Comparison of ENCODE assay signal across 9 cellular contexts in genomic region chr17:55743103-55743679, GRCh38. TPM values are rescaled to one million over a fixed set of nuclear protein-coding genes. Genes with fewer than 3 reads are reported as not detected.
DNase-seq lines count a peak whose midpoint lies in the region; TF ChIP-seq lines count a peak whose summit lies in the region.
"Had no signal": no experiment of that assay in that cellular context is flagged by ENCODE, and none has a peak within 500 bp of the region (broad histone marks: within the 10 kb centered on the region; RNA-seq: fewer than 3 reads in every experiment).

No MANE protein-coding gene starts in this region.

- WGBS in hepatocyte (ENCODE audit: low lambda C conversion rate, missing lambda C conversion rate), result 58% methylated on average over 3 of the region's 3 CpGs

- H3K79me2 ChIP-seq in hepatocyte, result no peaks in the 10 kb centered on the region

- H3K4me1 ChIP-seq in hepatocyte (ENCODE audit: insufficient read depth), result no peaks in the 10 kb centered on the region

- no peak overlapping the region for H3K4me2 ChIP-seq in hepatocyte

- TF ChIP-seq CTCF in GM12865 (IDR thresholded peaks at IDR 0.05; ENCODE audit: insufficient read depth, low read depth, low read length, missing control alignments) (no peak), hepatocyte (IDR thresholded peaks at IDR 0.05; ENCODE audit: poor library complexity) (no peak)

- H3K9me2 ChIP-seq in hepatocyte (replicated peaks; ENCODE audit: insufficient read depth), result no peaks in the 10 kb centered on the region

- H3K36me3 ChIP-seq in hepatocyte (replicated peaks; ENCODE audit: insufficient read depth, low read depth), result no peaks in the 10 kb centered on the region

- no peaks in the 10 kb centered on the region for H3K36me3 Mint-ChIP-seq in activated naive CD8-positive, alpha-beta T cell treated with anti-CD3 and anti-CD28 coated beads for 36 hours

- no peak overlapping the region for H3K4me3 Mint-ChIP-seq in activated naive CD8-positive, alpha-beta T cell treated with anti-CD3 and anti-CD28 coated beads for 36 hours
- H3K4me3 Mint-ChIP-seq: activated T-helper 17 cell treated with anti-CD3 and anti-CD28 coated beads, Interleukin-2, amount 50 U/mL, for 72 hours had no signal

- H3K9me3 Mint-ChIP-seq in activated naive CD8-positive, alpha-beta T cell treated with anti-CD3 and anti-CD28 coated beads for 36 hours, result no peaks in the 10 kb centered on the region
- H3K9me3 Mint-ChIP-seq: activated T-helper 17 cell treated with anti-CD3 and anti-CD28 coated beads, Interleukin-2, amount 50 U/mL, for 72 hours had no signal

- H3K4me3 ChIP-seq in GM12865 (ENCODE audit: low read depth, low read length), result no peak overlapping the region
- H3K4me3 ChIP-seq in hepatocyte, result no peak overlapping the region

- H3K27me3 Mint-ChIP-seq in activated naive CD8-positive, alpha-beta T cell treated with anti-CD3 and anti-CD28 coated beads for 36 hours, result peaks cover 34% of the 10 kb centered on the region

- no peak overlapping the region for H3K27ac ChIP-seq in hepatocyte

- H2AFZ ChIP-seq in hepatocyte, result no peak overlapping the region

- H3K4me1 Mint-ChIP-seq in activated naive CD8-positive, alpha-beta T cell treated with anti-CD3 and anti-CD28 coated beads for 36 hours, result no peaks in the 10 kb centered on the region
- H3K4me1 Mint-ChIP-seq: activated T-helper 17 cell treated with anti-CD3 and anti-CD28 coated beads, Interleukin-2, amount 50 U/mL, for 72 hours had no signal

- H3K27ac Mint-ChIP-seq in activated naive CD8-positive, alpha-beta T cell treated with anti-CD3 and anti-CD28 coated beads for 36 hours, result no peak overlapping the region
- H3K27ac Mint-ChIP-seq: activated T-helper 17 cell treated with anti-CD3 and anti-CD28 coated beads, Interleukin-2, amount 50 U/mL, for 72 hours had no signal

- H3K9me3 ChIP-seq in hepatocyte (ENCODE audit: low read depth), result no peaks in the 10 kb centered on the region

- peak; percentile 15 for DNase-seq in GM12865 (ENCODE audit: low read depth)
- peak; percentile 59 for DNase-seq in H4 (ENCODE audit: low spot score)
- DNase-seq in NCI-H2029 treated with DMSO at 0.1 percent for 48 hours (lab: John Stamatoyannopoulos, UW), result peak; percentile 38
- peak; percentile 72 for DNase-seq in hepatocyte (ENCODE audit: low spot score)
- no peak for DNase-seq in superior temporal gyrus (ENCODE audit: extremely low spot score)
- no peak for DNase-seq in 8988T
- DNase-seq in activated naive CD8-positive, alpha-beta T cell treated with anti-CD3 and anti-CD28 coated beads for 36 hours, result no peak
- DNase-seq in activated T-cell treated with anti-CD3 and anti-CD28 coated beads, Interleukin-2, amount 50 U/mL, for 1 hour, result no peak

- no peaks in the 10 kb centered on the region for H4K20me1 ChIP-seq in hepatocyte (ENCODE audit: insufficient read depth, poor library complexity, severe bottlenecking)

- H3K27me3 ChIP-seq in hepatocyte, result no peaks in the 10 kb centered on the region

RNA-seq across cellular contexts. Expression of gene PCTP, which starts 7.7 kb away (rescaled TPM):
- 21.8 and 25.3 TPM in 2 replicates for total RNA-seq in H4 (2014; rRNA removed; shearing (Covaris generic))
- total RNA-seq in hepatocyte, result 35.4 and 36.4 TPM in 2 replicates
- polyA plus RNA-seq in hepatocyte, result 22.7 and 24.3 TPM in 2 replicates
- total RNA-seq in activated naive CD8-positive, alpha-beta T cell treated with anti-CD3 and anti-CD28 coated beads for 36 hours, result 1 to 10 TPM; 8.7 to 9.2 TPM

RNA-seq across cellular contexts. Expression of gene TMEM100, which starts 20.5 kb away (rescaled TPM):
- 4.6 and 7.8 TPM in 2 replicates for total RNA-seq in H4 (2014; rRNA removed; shearing (Covaris generic))
- total RNA-seq in hepatocyte, result 15.3 and 18.5 TPM in 2 replicates
- 5.8 and 9.3 TPM in 2 replicates for polyA plus RNA-seq in hepatocyte
- not detected for total RNA-seq in activated naive CD8-positive, alpha-beta T cell treated with anti-CD3 and anti-CD28 coated beads for 36 hours
- total RNA-seq: activated T-helper 17 cell treated with anti-CD3 and anti-CD28 coated beads, Interleukin-2, amount 50 U/mL, for 72 hours had no signal

Comparison
In these comparisons a context has a peak if more than half of its experiments do, and no peak if none do; other contexts are left out.
1. DNase-seq: peak in GM12865 (single experiment), H4 (single experiment), NCI-H2029 treated with DMSO at 0.1 percent for 48 hours (single experiment) and hepatocyte (single experiment); none in superior temporal gyrus (single experiment), 8988T (single experiment), activated naive CD8-positive, alpha-beta T cell treated with anti-CD3 and anti-CD28 coated beads for 36 hours (single experiment) and activated T-cell treated with anti-CD3 and anti-CD28 coated beads, Interleukin-2, amount 50 U/mL, for 1 hour (single experiment).